In the genomic region with DNA sequence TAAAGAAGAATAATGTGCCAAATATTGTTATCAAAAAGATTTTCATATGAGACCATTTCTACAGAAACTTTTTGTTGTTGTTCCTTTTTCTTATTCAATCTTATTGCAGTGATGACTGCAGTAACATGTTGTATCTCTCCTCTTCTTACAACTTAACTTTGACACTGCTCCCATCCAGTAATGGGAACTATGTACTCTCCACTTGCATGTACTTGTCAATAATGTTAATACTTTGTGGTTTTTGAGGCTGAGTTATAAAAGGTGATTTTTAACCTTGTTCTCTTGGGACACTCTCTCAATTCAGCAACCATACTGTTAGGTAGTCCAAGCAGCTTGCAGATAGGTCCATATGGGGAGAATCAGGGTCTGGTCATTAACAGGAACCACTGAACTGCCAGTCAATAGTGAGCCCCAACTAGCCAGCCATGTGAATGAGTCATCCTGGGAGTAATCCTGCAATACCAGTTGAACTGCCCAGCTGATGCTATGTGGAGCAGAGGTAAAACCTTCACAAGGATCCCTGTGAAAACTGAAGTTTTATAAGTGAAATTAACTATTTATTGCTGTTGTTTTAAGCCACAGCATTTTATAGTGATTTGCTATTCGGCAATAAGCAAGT, we compare ENCODE assay signal across 10 cellular contexts.
A peak's percentile ranks its signal among the peaks of the same experiment; 100 is the strongest.
DNase-seq lines count a peak whose midpoint lies in the region; ATAC-seq lines count a peak whose summit lies in the region.
"Had no signal": no experiment of that assay in that cellular context is flagged by ENCODE, and none has a peak within 500 bp of the region (broad histone marks: within the 10 kb centered on the region; RNA-seq: fewer than 3 reads in every experiment).

No MANE protein-coding gene starts in this region.

- ATAC-seq in HG02763 (IDR thresholded peaks at IDR 0.05; ENCODE audit: unreplicated experiment) (peak; percentile 63), left colon (peak; percentile 97)

- DNase-seq in DMS53 (lab: John Stamatoyannopoulos, UW) (peak; percentile 86), SK-MEL-5 (ENCODE audit: low read depth, low spot score) (peak; percentile 40), left colon (peak; percentile 57 to 86), NCI-H1694 treated with DMSO at 0.1 percent for 48 hours (lab: John Stamatoyannopoulos, UW) (no peak), NCI-H2029 treated with DMSO at 0.1 percent for 48 hours (lab: John Stamatoyannopoulos, UW) (no peak), NCI-H1092 (lab: John Stamatoyannopoulos, UW) (no peak)
- no peak for DNase-seq in activated CD4-positive, CD25-positive, alpha-beta regulatory T cell treated with anti-CD3 and anti-CD28 coated beads, Interleukin-2, amount 50 U/mL, for 72 hours
- DNase-seq: DND-41, hippocampal formation had no signal

- intact Hi-C loops in left colon (cut with DNase I, micrococcal nuclease): no loop called here

- in situ Hi-C loops in SK-MEL-5 (cut with HindIII; ENCODE audit: low pct_unique_long_range_greater_than_20kb, low sequenced_read_pairs): no loop called here

Comparison
In these comparisons a context has a peak if more than half of its experiments do, and no peak if none do; other contexts are left out.
1. DNase-seq: peak in DMS53 (single experiment), SK-MEL-5 (single experiment) and left colon (2 of 2); none in activated CD4-positive, CD25-positive, alpha-beta regulatory T cell treated with anti-CD3 and anti-CD28 coated beads, Interleukin-2, amount 50 U/mL, for 72 hours (single experiment), NCI-H1694 treated with DMSO at 0.1 percent for 48 hours (single experiment), NCI-H2029 treated with DMSO at 0.1 percent for 48 hours (single experiment) and NCI-H1092 (single experiment).